ENCODE assay signal across 9 cellular contexts in genomic region chr20:58388028-58388601, GRCh38. TPM values are rescaled to one million over a fixed set of nuclear protein-coding genes. Genes with fewer than 3 reads are reported as not detected.
A peak's percentile ranks its signal among the peaks of the same experiment; 100 is the strongest.
DNase-seq lines count a peak whose midpoint lies in the region; ATAC-seq, FAIRE-seq and TF ChIP-seq lines count a peak whose summit lies in the region.
"Had no signal": no experiment of that assay in that cellular context is flagged by ENCODE, and none has a peak within 500 bp of the region (broad histone marks: within the 10 kb centered on the region; RNA-seq: fewer than 3 reads in every experiment).

No MANE protein-coding gene starts in this region.

- H3K27me3 ChIP-seq in right atrium auricular region (no peaks in the 10 kb centered on the region), K562 (ENCODE audit: control insufficient read depth in 2 of 2, insufficient read depth in 2 of 2, low read length in 2 of 2) (no peaks in the 10 kb centered on the region)

- CTCF ChIA-PET in K562 (lab: Yijun Ruan, JAX; ENCODE audit: low intra/inter-chr PET ratio), result no interaction called here

- H3K36me3 ChIP-seq in right atrium auricular region (no peaks in the 10 kb centered on the region), K562 (ENCODE audit: control insufficient read depth, insufficient read depth, low read length) (peaks cover 33% of the 10 kb centered on the region)

- H3K9me3 ChIP-seq in right atrium auricular region (no peaks in the 10 kb centered on the region), K562 (replicated peaks; ENCODE audit: control insufficient read depth, insufficient read depth, low read depth, low read length) (peaks cover 5% of the 10 kb centered on the region; the same call in 1 of the 2 replicates)

- H4K20me1 ChIP-seq in K562 (replicated peaks; ENCODE audit: control insufficient read depth, insufficient read depth, low read length), result peaks cover 16% of the 10 kb centered on the region; the same call in 1 of the 2 replicates

- peaks cover 14% of the 10 kb centered on the region for H3K27me3 Mint-ChIP-seq in nephron (ENCODE audit: low read depth)

- in situ Hi-C loops in K562 (cut with MboI), result no loop called here

- peak overlapping the region; percentile 59 to 94 for H3K27ac ChIP-seq in right atrium auricular region
- H3K27ac ChIP-seq in K562 (ENCODE audit: extremely low read depth, low read depth, low read length), result peak overlapping the region; percentile 65; the same call in 2 of the 3 replicates

- H3K4me3 ChIP-seq in right atrium auricular region (peak overlapping the region in 1 of 2 donors; percentile 95), K562 (no peak overlapping the region)

- peak overlapping the region in 1 of 2 experiments; percentile 41; a peak in 2 of 4 replicates for H3K9ac ChIP-seq in K562 (ENCODE audit: insufficient read depth in 1 of 2, low read depth in 2 of 2, low read length in 2 of 2)

- no peak for FAIRE-seq in K562 (lab: Jason Lieb, UNC)
- FAIRE-seq: bronchial epithelial cell had no signal

- peaks cover 40% of the 10 kb centered on the region for H3K79me2 ChIP-seq in K562 (ENCODE audit: control insufficient read depth, insufficient read depth, low read length)

- intact Hi-C loops in left cardiac atrium (cut with DNase I) (loop anchor here in 1 of 2 donors (10.0 kb wide), 1 partner anchor 73 kb away; no protein-coding TSS in a partner anchor), K562 (cut with micrococcal nuclease) (no loop called here), sciatic nerve (cut with DNase I) (no loop called here)

- no peak for TF ChIP-seq CTCF in right atrium auricular region (IDR thresholded peaks at IDR 0.05)
- TF ChIP-seq CTCF in K562 (IDR thresholded peaks at IDR 0.05 in 2 of 3, conservative IDR thresholded peaks at IDR 0.05 in 1 of 3; ENCODE audit: insufficient read depth in 2 of 3, low read depth in 1 of 3, low read length in 3 of 3), result no peak
- no peak for TF ChIP-seq CTCF in nephron (IDR thresholded peaks at IDR 0.05; ENCODE audit: unreplicated experiment in 3 of 3)
- no peak for TF ChIP-seq CTCF in GM20000 (IDR thresholded peaks at IDR 0.05; ENCODE audit: extremely low read depth, missing control alignments)

- no peak overlapping the region for H3K27ac Mint-ChIP-seq in nephron

- WGBS in K562 (ENCODE audit: insufficient coverage, low coverage, missing lambda C conversion rate), result 52% methylated on average over 4 of the region's 4 CpGs

- H3K4me1 Mint-ChIP-seq in nephron, result peaks cover 28% of the 10 kb centered on the region

- H3K9me3 Mint-ChIP-seq in nephron, result peaks cover 3% of the 10 kb centered on the region

- TF ChIP-seq POLR2A in K562 (conservative IDR thresholded peaks at IDR 0.05), result no peak

- no peak for TF ChIP-seq RAD21 in K562 (CRISPR knock-in tag; conservative IDR thresholded peaks at IDR 0.05 in 1 of 2, IDR thresholded peaks at IDR 0.05 in 1 of 2)

- peaks cover 22% of the 10 kb centered on the region for H3K36me3 Mint-ChIP-seq in nephron (ENCODE audit: low read depth)

- no TSS peak for BruUV-seq in K562 (replicated peaks; lab: Mats Ljungman, UMichigan)

- peaks cover 0 to 34% of the 10 kb centered on the region in 2 donors for H3K4me1 ChIP-seq in right atrium auricular region
- peaks cover 21 to 27% of the 10 kb centered on the region in 2 experiments for H3K4me1 ChIP-seq in K562 (replicated peaks in 1 of 2; ENCODE audit: control insufficient read depth in 2 of 2, insufficient read depth in 2 of 2, low read length in 2 of 2)

- POLR2A ChIA-PET in K562 (lab: Yijun Ruan, JAX), result interaction anchor here (0.5 to 0.8 kb wide), 2 partner anchors 11 to 109 kb away, joined by 3 read pairs; no protein-coding TSS in a partner anchor

- no peak for DNase-seq in right atrium auricular region (ENCODE audit: low spot score)
- no peak for DNase-seq in left cardiac atrium
- DNase-seq in K562 (ENCODE audit: extremely low read depth in 1 of 4, low spot score in 3 of 4), result no peak
- DNase-seq in GM20000 (ENCODE audit: low spot score), result no peak
- DNase-seq in sciatic nerve (ENCODE audit: low spot score), result no peak
- DNase-seq in CD1c-positive myeloid dendritic cell (ENCODE audit: extremely low spot score), result no peak

- no peak for TF ChIP-seq EP300 in K562 (IDR thresholded peaks at IDR 0.05; ENCODE audit: low read length)

- H2AFZ ChIP-seq in K562 (ENCODE audit: low read depth, low read length), result peak overlapping the region; percentile 88

- no peaks in the 10 kb centered on the region for H3K9me1 ChIP-seq in K562 (ENCODE audit: control insufficient read depth, insufficient read depth, low read length)

- peak overlapping the region; percentile 42 for H3K4me2 ChIP-seq in K562 (ENCODE audit: insufficient read depth, low read length)

- no peak for ATAC-seq in left cardiac atrium
- no peak for ATAC-seq in K562
- ATAC-seq in sciatic nerve, result no peak
- no peak for ATAC-seq in GM19452 (IDR thresholded peaks at IDR 0.05; ENCODE audit: unreplicated experiment)

- H3K4me3 Mint-ChIP-seq in nephron, result peak overlapping the region; percentile 64 to 87 (median 85)

TF ChIP-seq in K562, 482 proteins besides CTCF, POLR2A, EP300 and RAD21:
- peak; percentile 32; the same call in 1 of the 2 replicates for TF ChIP-seq EP400 (IDR thresholded peaks at IDR 0.05)
- TF ChIP-seq RBM25 (IDR thresholded peaks at IDR 0.05; ENCODE audit: low read depth, low read length, severe bottlenecking), result peak; percentile 32
- no peak for TF ChIP-seq MBD2 (IDR thresholded peaks at IDR 0.05; ENCODE audit: borderline replicate concordance, low read depth)
- TF ChIP-seq ZNF354B (CRISPR knock-in tag; IDR thresholded peaks at IDR 0.05), result peak; percentile 92
- peak; percentile 100 for TF ChIP-seq ZNF507 (tag; conservative IDR thresholded peaks at IDR 0.05)
- TF ChIP-seq ZNF644 (tag; IDR thresholded peaks at IDR 0.05; ENCODE audit: low read depth), result 0 out of 2 replicates have a peak, but pooled peaks have one; percentile 46
- no peak for TF ChIP-seq ZNF780A (CRISPR knock-in tag; IDR thresholded peaks at IDR 0.05)
- TF ChIP-seq, protein P1, sequence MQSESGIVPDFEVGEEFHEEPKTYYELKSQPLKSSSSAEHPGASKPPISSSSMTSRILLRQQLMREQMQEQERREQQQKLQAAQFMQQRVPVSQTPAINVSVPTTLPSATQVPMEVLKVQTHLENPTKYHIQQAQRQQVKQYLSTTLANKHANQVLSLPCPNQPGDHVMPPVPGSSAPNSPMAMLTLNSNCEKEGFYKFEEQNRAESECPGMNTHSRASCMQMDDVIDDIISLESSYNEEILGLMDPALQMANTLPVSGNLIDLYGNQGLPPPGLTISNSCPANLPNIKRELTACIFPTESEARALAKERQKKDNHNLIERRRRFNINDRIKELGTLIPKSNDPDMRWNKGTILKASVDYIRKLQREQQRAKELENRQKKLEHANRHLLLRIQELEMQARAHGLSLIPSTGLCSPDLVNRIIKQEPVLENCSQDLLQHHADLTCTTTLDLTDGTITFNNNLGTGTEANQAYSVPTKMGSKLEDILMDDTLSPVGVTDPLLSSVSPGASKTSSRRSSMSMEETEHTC (IDR thresholded peaks at IDR 0.05), result no peak
TF ChIP-seq in K562: peak in this region for 5.

RNA-seq across cellular contexts. Expression of gene VAPB, which starts 0.9 kb away (rescaled TPM):
- total RNA-seq in right atrium auricular region (10 to 100 TPM; 20.2 to 21.8 TPM), left cardiac atrium (10 to 100 TPM; 56.5 to 57.3 TPM), K562 (2014; rRNA removed) (9.4 and 10.5 TPM in 2 replicates), K562 (2014; rRNA removed; fragmentation: Illumina TruSeq; extraction: Trizol) (27.9 and 29.5 TPM in 2 replicates), K562 (2015; rRNA removed; fragmentation: Illumina TruSeq; extraction: Trizol) (22.7 and 25.7 TPM in 2 replicates), K562 (2021) (50.7 and 50.8 TPM in 2 replicates), sciatic nerve (51.1 TPM)
- 28.5 and 56.2 TPM in 2 replicates for total RNA-seq in K562 (2011; cell fraction: chromatin; rRNA removed; ENCODE audit: low replicate concordance)
- 14.8 and 19.5 TPM in 2 replicates for total RNA-seq in K562 (2011; cell fraction: nucleolus; rRNA removed)
- 43.9 and 84.6 TPM in 2 replicates for total RNA-seq in K562 (2011; cell fraction: nucleoplasm; rRNA removed)
- polyA plus RNA-seq in K562 (2011; rRNA removed) (22.6 and 40.3 TPM in 2 replicates), K562 (2014; fragmentation: Illumina TruSeq; extraction: Trizol) (51.0 and 51.2 TPM in 2 replicates), K562 (2014; fragmentation: Nextera tagmentation; extraction: Ambion mirVana) (1 to 10 TPM; 3.4 to 8.4 TPM), K562 (2014; rRNA removed) (32.7 and 34.3 TPM in 2 replicates)
- polyA plus RNA-seq in K562 (2011; cell fraction: cytosol; rRNA removed), result 18.5 and 29.2 TPM in 2 replicates
- polyA plus RNA-seq in K562 (2011; cell fraction: nucleus; rRNA removed), result 22.9 and 26.1 TPM in 2 replicates
- 41.2 and 44.4 TPM in 2 replicates for polyA plus RNA-seq in K562 (2012)
- 25.1 and 32.6 TPM in 2 replicates for polyA minus RNA-seq in K562 (2011; rRNA and poly(A)+ RNA removed)
- 23.1 and 26.0 TPM in 2 replicates for polyA minus RNA-seq in K562 (2011; cell fraction: cytosol; rRNA and poly(A)+ RNA removed)
- polyA minus RNA-seq in K562 (2011; cell fraction: nucleus; rRNA and poly(A)+ RNA removed), result 12.1 and 20.3 TPM in 2 replicates
